15 cellular contexts compared by ENCODE assay signal in the genomic region with DNA sequence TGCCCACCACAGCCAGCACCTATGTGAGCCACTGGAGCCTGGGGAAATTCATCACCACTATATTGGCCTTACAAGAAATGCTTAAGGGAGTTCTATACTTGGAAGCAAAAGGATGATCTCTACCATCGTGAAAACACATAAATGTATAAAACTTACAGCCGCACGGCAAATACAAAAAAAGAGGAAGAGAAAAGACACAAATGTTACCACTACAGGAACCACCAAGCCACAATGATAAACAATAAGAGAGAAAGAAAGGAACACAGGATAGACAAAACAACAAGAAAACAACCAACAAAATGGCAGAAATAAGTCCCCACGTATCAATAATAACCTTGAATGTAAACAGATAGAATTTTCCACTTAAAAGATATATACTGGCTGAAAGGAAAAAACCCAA.
DNase-seq lines count a peak whose midpoint lies in the region; ATAC-seq and TF ChIP-seq lines count a peak whose summit lies in the region.
"Had no signal": no experiment of that assay in that cellular context is flagged by ENCODE, and none has a peak within 500 bp of the region (broad histone marks: within the 10 kb centered on the region; RNA-seq: fewer than 3 reads in every experiment).

No MANE protein-coding gene starts in this region.

- H3K36me3 Mint-ChIP-seq in glutamatergic neuron (ENCODE audit: unreplicated experiment), result no peaks in the 10 kb centered on the region
- peaks cover 0 to 2% of the 10 kb centered on the region in 2 donors for H3K36me3 Mint-ChIP-seq in stimulated activated naive B cell treated with anti-CD40 and anti-IgM and Interleukin-4, amounts not matched to agents 10 μg/mL and 1 μg/mL and 100 μg/mL, for 72 hours
- H3K36me3 Mint-ChIP-seq: CD4-positive, alpha-beta memory T cell had no signal

- no peaks in the 10 kb centered on the region for H3K27me3 ChIP-seq in BLaER1
- H3K27me3 ChIP-seq in adrenal gland, result no peaks in the 10 kb centered on the region

- H3K4me1 Mint-ChIP-seq in glutamatergic neuron (ENCODE audit: low read depth, unreplicated experiment), result no peaks in the 10 kb centered on the region
- peaks cover 18 to 19% of the 10 kb centered on the region in 2 donors for H3K4me1 Mint-ChIP-seq in stimulated activated naive B cell treated with anti-CD40 and anti-IgM and Interleukin-4, amounts not matched to agents 10 μg/mL and 1 μg/mL and 100 μg/mL, for 72 hours
- H3K4me1 Mint-ChIP-seq: CD4-positive, alpha-beta memory T cell; H9 had no signal

- H3K27ac Mint-ChIP-seq in glutamatergic neuron (ENCODE audit: unreplicated experiment), result peak overlapping the region; percentile 1
- peak overlapping the region; percentile 44 for H3K27ac Mint-ChIP-seq in stimulated activated naive B cell treated with anti-CD40 and anti-IgM and Interleukin-4, amounts not matched to agents 10 μg/mL and 1 μg/mL and 100 μg/mL, for 72 hours
- H3K27ac Mint-ChIP-seq: CD4-positive, alpha-beta memory T cell; H9 had no signal

- DNase-seq in OCI-M1 (lab: John Stamatoyannopoulos, UW) (peak; percentile 0), glutamatergic neuron (no peak), adrenal gland (no peak), NOMO-1 treated with DMSO at 0.1 percent for 48 hours (lab: John Stamatoyannopoulos, UW; ENCODE audit: unreplicated experiment) (no peak)
- DNase-seq in stimulated activated naive B cell treated with anti-CD40 and anti-IgM and Interleukin-4, amounts not matched to agents 10 μg/mL and 1 μg/mL and 100 μg/mL, for 72 hours, result no peak
- DNase-seq in stimulated activated CD4-positive, alpha-beta T cell treated with anti-CD3 and anti-CD28 coated beads, Interleukin-1b, Interleukin-23, amount 100 ng/mL, for 48 hours, result no peak
- DNase-seq: 8988T; AML-193; CD4-positive, alpha-beta memory T cell; DMS79; GOT3; H9; IMR-90 had no signal

- peak overlapping the region; percentile 16; the same call in 1 of the 2 replicates for H3K4me2 ChIP-seq in BLaER1

- intact Hi-C loops in adrenal gland (cut with DNase I), result no loop called here

- peaks cover 17% of the 10 kb centered on the region for H3K9me3 Mint-ChIP-seq in glutamatergic neuron (ENCODE audit: unreplicated experiment)
- H3K9me3 Mint-ChIP-seq in stimulated activated naive B cell treated with anti-CD40 and anti-IgM and Interleukin-4, amounts not matched to agents 10 μg/mL and 1 μg/mL and 100 μg/mL, for 72 hours, result peaks cover 6 to 8% of the 10 kb centered on the region in 2 donors

- peak; percentile 43 to 50 for ATAC-seq in stimulated activated naive B cell treated with anti-CD40 and anti-IgM and Interleukin-4, amounts not matched to agents 10 μg/mL and 1 μg/mL and 100 μg/mL, for 72 hours (replicated peaks)

- TF ChIP-seq CTCF in glutamatergic neuron (IDR thresholded peaks at IDR 0.05; ENCODE audit: partially characterized antibody, unreplicated experiment), result no peak
- TF ChIP-seq CTCF in adrenal gland (IDR thresholded peaks at IDR 0.05), result no peak

- WGBS in adrenal gland, 4 donors, result 63 to 83% (median 78%) methylated on average over 4 of the region's 4 CpGs

- no peaks in the 10 kb centered on the region for H3K9me3 ChIP-seq in BLaER1
- H3K9me3 ChIP-seq in adrenal gland (replicated peaks in 1 of 3), result no peaks in the 10 kb centered on the region

- no peak for TF ChIP-seq POLR2A in adrenal gland (IDR thresholded peaks at IDR 0.05)

- no peaks in the 10 kb centered on the region for H3K36me3 ChIP-seq in BLaER1
- H3K36me3 ChIP-seq in adrenal gland (replicated peaks in 1 of 2), result no peaks in the 10 kb centered on the region

- H3K27ac ChIP-seq in BLaER1, result no peak overlapping the region
- H3K27ac ChIP-seq in adrenal gland, result no peak overlapping the region
- H3K27ac ChIP-seq: C4-2B had no signal

- no peaks in the 10 kb centered on the region for H4K20me1 ChIP-seq in BLaER1

- no peak overlapping the region for H3K9ac ChIP-seq in BLaER1

- no peak overlapping the region for H3K4me3 Mint-ChIP-seq in glutamatergic neuron (ENCODE audit: unreplicated experiment)
- peak overlapping the region; percentile 9 to 40 for H3K4me3 Mint-ChIP-seq in stimulated activated naive B cell treated with anti-CD40 and anti-IgM and Interleukin-4, amounts not matched to agents 10 μg/mL and 1 μg/mL and 100 μg/mL, for 72 hours
- H3K4me3 Mint-ChIP-seq: CD4-positive, alpha-beta memory T cell; H9 had no signal

- H3K4me1 ChIP-seq in BLaER1, result peaks cover 8% of the 10 kb centered on the region
- H3K4me1 ChIP-seq in adrenal gland (replicated peaks in 1 of 2), result no peaks in the 10 kb centered on the region

- no peak overlapping the region for H3K4me3 ChIP-seq in BLaER1
- H3K4me3 ChIP-seq in adrenal gland, result no peak overlapping the region

- peaks cover 5% of the 10 kb centered on the region for H3K27me3 Mint-ChIP-seq in glutamatergic neuron (ENCODE audit: unreplicated experiment)
- no peaks in the 10 kb centered on the region for H3K27me3 Mint-ChIP-seq in stimulated activated naive B cell treated with anti-CD40 and anti-IgM and Interleukin-4, amounts not matched to agents 10 μg/mL and 1 μg/mL and 100 μg/mL, for 72 hours
